4 cellular contexts compared by ENCODE assay signal in genomic region chr3:64619216-64619615, GRCh38.
"Had no signal": no experiment of that assay in that cellular context is flagged by ENCODE, and none has a peak within 500 bp of the region (broad histone marks: within the 10 kb centered on the region; RNA-seq: fewer than 3 reads in every experiment).

No MANE protein-coding gene starts in this region.

- H3K4me3 ChIP-seq: GM23338 had no signal

- ATAC-seq: GM23338 had no signal

- DNase-seq: H9, HCEC 1CT, IMR-90 had no signal
